Comparison of ENCODE assay signal across 10 cellular contexts in the genomic region with DNA sequence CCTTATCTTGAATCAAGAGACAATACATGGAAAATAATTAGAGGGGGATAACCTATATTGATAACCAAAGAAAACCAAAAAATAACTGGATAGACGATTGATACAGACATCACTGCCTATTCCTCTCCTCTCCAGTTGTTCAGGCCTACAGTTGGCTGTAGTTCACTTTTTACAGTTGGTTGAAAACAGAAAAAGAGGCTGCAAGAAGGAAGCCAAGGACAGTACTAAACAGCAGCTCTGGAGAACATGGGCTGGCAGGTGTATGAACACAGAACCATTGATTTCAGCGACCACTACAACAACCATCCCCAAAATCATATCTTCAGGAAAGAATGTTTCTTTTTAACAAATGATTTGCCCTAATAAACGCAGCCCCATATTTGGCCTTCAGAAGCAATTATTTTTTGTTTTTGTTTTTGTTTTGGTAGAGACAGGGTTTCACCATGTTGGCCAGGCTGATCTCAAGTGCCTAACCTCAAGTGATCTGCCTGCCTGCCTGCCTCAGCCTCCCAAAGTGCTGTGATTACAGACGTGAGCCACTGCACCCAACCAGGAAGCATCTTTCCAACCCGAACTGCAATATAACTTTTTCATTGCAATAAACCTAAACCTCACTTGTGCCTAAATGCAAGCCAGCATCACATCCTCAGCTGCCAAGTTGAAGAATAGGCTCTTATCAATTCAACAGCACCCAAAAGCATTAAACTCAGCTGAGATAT.
DNase-seq lines count a peak whose midpoint lies in the region; ATAC-seq, FAIRE-seq and TF ChIP-seq lines count a peak whose summit lies in the region.
"Had no signal": no experiment of that assay in that cellular context is flagged by ENCODE, and none has a peak within 500 bp of the region (broad histone marks: within the 10 kb centered on the region; RNA-seq: fewer than 3 reads in every experiment).

No MANE protein-coding gene starts in this region.

- 48% methylated on average over 5 of the region's 5 CpGs for WGBS in GM12878 (ENCODE audit: insufficient coverage, insufficient replicate concordance, low lambda C conversion rate, missing lambda C conversion rate)
- WGBS in sigmoid colon, 2 donors = 12 to 41% methylated on average over 5 of the region's 5 CpGs

- RAD21 ChIA-PET in GM12878 (lab: Charles Lee; ENCODE audit: unreplicated experiment) = interaction anchor here (0.5 to 2.6 kb wide), 4 partner anchors 32 to 94 kb away, joined by 3 to 11 read pairs (median 4); partner anchors contain the start of gene MLLT3

- H3K4me2 ChIP-seq in GM12878 (ENCODE audit: control insufficient read depth, insufficient read depth) = peak overlapping the region; percentile 26; the same call in 1 of the 2 replicates

- ATAC-seq in activated CD4-positive, alpha-beta T cell treated with anti-CD3 and anti-CD28 coated beads for 36 hours = no peak
- no peak for ATAC-seq in GM12878
- ATAC-seq: effector memory CD8-positive, alpha-beta T cell had no signal

- CTCF ChIA-PET in activated CD4-positive, alpha-beta T cell treated with anti-CD3 and anti-CD28 coated beads for 36 hours (lab: Charles Lee) = interaction anchor here (0.8 to 1.3 kb wide), 3 partner anchors 67 to 338 kb away, joined by 3 to 4 read pairs (median 4); no protein-coding TSS in a partner anchor
- CTCF ChIA-PET in GM12878 (lab: Yijun Ruan, JAX) = interaction anchor here (0.8 to 1.6 kb wide), 6 partner anchors 11 to 46 kb away, joined by 3 to 5 read pairs (median 4); no protein-coding TSS in a partner anchor
- CTCF ChIA-PET in A673 (lab: Charles Lee) = no interaction called here

- H3K9me3 Mint-ChIP-seq in activated CD4-positive, alpha-beta T cell treated with anti-CD3 and anti-CD28 coated beads for 36 hours (ENCODE audit: low read depth) = no peaks in the 10 kb centered on the region
- H3K9me3 Mint-ChIP-seq: effector memory CD8-positive, alpha-beta T cell; type B pancreatic cell had no signal

- TF ChIP-seq RAD21 in GM12878 (IDR thresholded peaks at IDR 0.05; ENCODE audit: insufficient read depth, low read depth, low read length) = no peak

- H3K4me3 ChIP-seq in GM12878 (no peak overlapping the region), sigmoid colon (no peak overlapping the region), BE2C (ENCODE audit: low read depth, low read length) (no peak overlapping the region), A673 (ENCODE audit: low read depth, low read length, poor library complexity, severe bottlenecking) (no peak overlapping the region)

- peak overlapping the region; percentile 86 for H3K27ac Mint-ChIP-seq in activated CD4-positive, alpha-beta T cell treated with anti-CD3 and anti-CD28 coated beads for 36 hours
- H3K27ac Mint-ChIP-seq: effector memory CD8-positive, alpha-beta T cell; type B pancreatic cell had no signal

- TF ChIP-seq CTCF in GM12878 (IDR thresholded peaks at IDR 0.05 in 2 of 3, conservative IDR thresholded peaks at IDR 0.05 in 1 of 3; ENCODE audit: control insufficient read depth in 2 of 3, extremely low read depth in 1 of 3, insufficient read depth in 1 of 3, low read depth in 3 of 3, low read length in 3 of 3) (no peak), sigmoid colon (IDR thresholded peaks at IDR 0.05) (no peak), BE2C (IDR thresholded peaks at IDR 0.05; ENCODE audit: low read depth, low read length) (no peak), A673 (conservative IDR thresholded peaks at IDR 0.05; ENCODE audit: low read depth, low read length) (no peak)

- POLR2A ChIA-PET in activated CD4-positive, alpha-beta T cell treated with anti-CD3 and anti-CD28 coated beads for 36 hours (lab: Charles Lee) = interaction anchor here (1.0 kb wide), 1 partner anchor 64 kb away, joined by 9 read pairs; the partner anchor contains the start of gene MLLT3
- POLR2A ChIA-PET in GM12878 (lab: Charles Lee) = interaction anchor here (0.6 to 1.0 kb wide), 3 partner anchors 13 to 61 kb away, joined by 3 read pairs; no protein-coding TSS in a partner anchor
- POLR2A ChIA-PET in A673 (lab: Charles Lee; ENCODE audit: low non-redundant PET) = no interaction called here

- H3K27me3 Mint-ChIP-seq in activated CD4-positive, alpha-beta T cell treated with anti-CD3 and anti-CD28 coated beads for 36 hours = no peaks in the 10 kb centered on the region
- H3K27me3 Mint-ChIP-seq: effector memory CD8-positive, alpha-beta T cell; type B pancreatic cell had no signal

- TF ChIP-seq POLR2A in GM12878 (IDR thresholded peaks at IDR 0.05; ENCODE audit: low read depth, low read length) = no peak
- no peak for TF ChIP-seq POLR2A in sigmoid colon (IDR thresholded peaks at IDR 0.05)

- H3K4me3 Mint-ChIP-seq in activated CD4-positive, alpha-beta T cell treated with anti-CD3 and anti-CD28 coated beads for 36 hours = no peak overlapping the region
- H3K4me3 Mint-ChIP-seq: effector memory CD8-positive, alpha-beta T cell; type B pancreatic cell had no signal

- FAIRE-seq in GM12878 (lab: Jason Lieb, UNC) = no peak

- no peak for DNase-seq in activated CD4-positive, alpha-beta T cell treated with anti-CD3 and anti-CD28 coated beads for 36 hours
- no peak for DNase-seq in activated CD4-positive, alpha-beta T cell treated with anti-CD3 and anti-CD28 coated beads for 1 hour
- DNase-seq in NCI-H446 (lab: John Stamatoyannopoulos, UW) (peak; percentile 47 to 63), GM12878 (ENCODE audit: low read depth, low spot score) (no peak), sigmoid colon (no peak), BE2C (no peak), A673 (ENCODE audit: low spot score) (no peak)
- no peak for DNase-seq in central memory CD4-positive, alpha-beta T cell
- DNase-seq: effector memory CD8-positive, alpha-beta T cell had no signal

- in situ Hi-C loops in GM12878 (cut with MboI) = no loop called here

- H2AFZ ChIP-seq in GM12878 (ENCODE audit: control insufficient read depth, low read depth, low read length) = no peak overlapping the region

- peaks cover 74% of the 10 kb centered on the region for H3K79me2 ChIP-seq in GM12878 (ENCODE audit: control insufficient read depth, insufficient read depth, low read length)

- peaks cover 36% of the 10 kb centered on the region for H3K4me1 ChIP-seq in GM12878 (ENCODE audit: control insufficient read depth, insufficient read depth, low read length)
- peaks cover 0 to 79% (median 69%) of the 10 kb centered on the region in 4 donors for H3K4me1 ChIP-seq in sigmoid colon
- no peaks in the 10 kb centered on the region for H3K4me1 ChIP-seq in BE2C
- H3K4me1 ChIP-seq in A673 (ENCODE audit: insufficient read depth, low read length, poor library complexity, severe bottlenecking) = peaks cover 23% of the 10 kb centered on the region

- H3K9ac ChIP-seq in GM12878 (ENCODE audit: control insufficient read depth, insufficient read depth, low read length) = no peak overlapping the region

- H3K27me3 ChIP-seq in GM12878 (replicated peaks in 1 of 2; ENCODE audit: control insufficient read depth in 2 of 2, insufficient read depth in 2 of 2, low read length in 1 of 2) = no peaks in the 10 kb centered on the region
- no peaks in the 10 kb centered on the region for H3K27me3 ChIP-seq in sigmoid colon
- no peaks in the 10 kb centered on the region; the same call in 1 of the 2 replicates for H3K27me3 ChIP-seq in BE2C
- H3K27me3 ChIP-seq in A673 (replicated peaks; ENCODE audit: insufficient read depth, low read depth, low read length, poor library complexity) = no peaks in the 10 kb centered on the region

- H3K36me3 ChIP-seq in GM12878 (ENCODE audit: control insufficient read depth in 2 of 2, insufficient read depth in 2 of 2, low read length in 1 of 2) (no peaks in the 10 kb centered on the region), sigmoid colon (no peaks in the 10 kb centered on the region), BE2C (no peaks in the 10 kb centered on the region), A673 (ENCODE audit: insufficient read depth, low read length, poor library complexity, severe bottlenecking) (no peaks in the 10 kb centered on the region)

- H3K9me3 ChIP-seq in GM12878 (replicated peaks; ENCODE audit: control insufficient read depth, insufficient read depth, low read length) (no peaks in the 10 kb centered on the region), sigmoid colon (no peaks in the 10 kb centered on the region), BE2C (no peaks in the 10 kb centered on the region), A673 (ENCODE audit: low read depth, low read length, poor library complexity, severe bottlenecking) (no peaks in the 10 kb centered on the region)

- TF ChIP-seq EP300 in GM12878 (IDR thresholded peaks at IDR 0.05; ENCODE audit: borderline replicate concordance in 1 of 2, control insufficient read depth in 1 of 2, low read depth in 2 of 2, low read length in 2 of 2) = no peak
- no peak for TF ChIP-seq EP300 in sigmoid colon (IDR thresholded peaks at IDR 0.05)

- H3K36me3 Mint-ChIP-seq in activated CD4-positive, alpha-beta T cell treated with anti-CD3 and anti-CD28 coated beads for 36 hours (ENCODE audit: low read depth) = no peaks in the 10 kb centered on the region
- H3K36me3 Mint-ChIP-seq: type B pancreatic cell had no signal

- H3K27ac ChIP-seq in GM12878 (ENCODE audit: control insufficient read depth, insufficient read depth) = peak overlapping the region; percentile 36; the same call in 1 of the 2 replicates
- peak overlapping the region; percentile 7 to 70 (median 60) for H3K27ac ChIP-seq in sigmoid colon
- no peak overlapping the region for H3K27ac ChIP-seq in A673 (ENCODE audit: low read depth, low read length, poor library complexity, severe bottlenecking)

- no TSS peak for BruUV-seq in GM12878 (replicated peaks; lab: Mats Ljungman, UMichigan)
- BruUV-seq in A673 (replicated peaks; lab: Mats Ljungman, UMichigan) = no TSS peak

- peaks cover 85% of the 10 kb centered on the region for H3K4me1 Mint-ChIP-seq in activated CD4-positive, alpha-beta T cell treated with anti-CD3 and anti-CD28 coated beads for 36 hours

- SMC1A ChIA-PET in GM12878 (lab: Charles Lee; ENCODE audit: uncharacterized antibody, unreplicated experiment) = interaction anchor here (0.7 to 2.1 kb wide), 9 partner anchors 8 to 441 kb away, joined by 3 to 7 read pairs (median 4); no protein-coding TSS in a partner anchor

- intact Hi-C loops in activated CD4-positive, alpha-beta T cell treated with anti-CD3 and anti-CD28 coated beads for 36 hours (cut with DNase I, micrococcal nuclease) = loop anchor here (1.0 to 10.0 kb wide), 9 partner anchors 64 to 1041 kb away; partner anchors contain the start of genes FOCAD (in 1 of the 2), HACD4 (in 1 of the 2) and MLLT3 (in 1 of the 2)
- intact Hi-C loops in GM12878 (cut with micrococcal nuclease; ENCODE audit: unreplicated experiment) = no loop called here
- intact Hi-C loops in sigmoid colon (cut with DNase I) = loop anchor here (10.0 kb wide), 2 partner anchors 203 to 387 kb away; no protein-coding TSS in a partner anchor
- intact Hi-C loops in A673 (cut with micrococcal nuclease; ENCODE audit: unreplicated experiment) = no loop called here

- H4K20me1 ChIP-seq in GM12878 (ENCODE audit: control insufficient read depth, insufficient read depth) = no peaks in the 10 kb centered on the region

TF ChIP-seq in GM12878, 131 proteins besides CTCF, POLR2A, EP300 and RAD21 (continues in another document):
- TF ChIP-seq STAT1 (conservative IDR thresholded peaks at IDR 0.05) (no peak), SIN3A (IDR thresholded peaks at IDR 0.05; ENCODE audit: low read depth, low read length) (no peak), RELA (IDR thresholded peaks at IDR 0.05; ENCODE audit: borderline replicate concordance, partially characterized antibody) (no peak), HDAC6 (IDR thresholded peaks at IDR 0.05; ENCODE audit: unreplicated experiment) (no peak), ZSCAN29 (IDR thresholded peaks at IDR 0.05) (no peak)

Comparison
In these comparisons a context has a peak if more than half of its experiments do, and no peak if none do; other contexts are left out.
1. DNase-seq: peak in NCI-H446 (2 of 2); none in activated CD4-positive, alpha-beta T cell treated with anti-CD3 and anti-CD28 coated beads for 36 hours (single experiment), activated CD4-positive, alpha-beta T cell treated with anti-CD3 and anti-CD28 coated beads for 1 hour (single experiment), GM12878 (single experiment), sigmoid colon (single experiment), BE2C (single experiment), A673 (single experiment) and central memory CD4-positive, alpha-beta T cell (single experiment).
2. intact Hi-C loops: an anchor here in activated CD4-positive, alpha-beta T cell treated with anti-CD3 and anti-CD28 coated beads for 36 hours (1.0 to 10.0 kb wide) and sigmoid colon (10.0 kb wide); none called in GM12878 and A673.